Comparison of ENCODE assay signal across 24 cellular contexts in genomic region chr5:159187674-159188164, GRCh38. TPM values are rescaled to one million over a fixed set of nuclear protein-coding genes. Genes with fewer than 3 reads are reported as not detected.
A peak's percentile ranks its signal among the peaks of the same experiment; 100 is the strongest.
DNase-seq lines count a peak whose midpoint lies in the region; ATAC-seq, FAIRE-seq and TF ChIP-seq lines count a peak whose summit lies in the region.
"Had no signal": no experiment of that assay in that cellular context is flagged by ENCODE, and none has a peak within 500 bp of the region (broad histone marks: within the 10 kb centered on the region; RNA-seq: fewer than 3 reads in every experiment).

No MANE protein-coding gene starts in this region.

- CTCF ChIA-PET in A549 (lab: Yijun Ruan, JAX): interaction anchor here (0.6 to 1.7 kb wide), 5 partner anchors 8 to 144 kb away, joined by 3 to 4 read pairs (median 3); no protein-coding TSS in a partner anchor
- CTCF ChIA-PET in AG04450 (lab: Charles Lee): no interaction called here

- no peak for TF ChIP-seq EP300 in A549 (IDR thresholded peaks at IDR 0.05)
- no peak for TF ChIP-seq EP300 in tibial nerve (IDR thresholded peaks at IDR 0.05)
- no peak for TF ChIP-seq EP300 in ovary (IDR thresholded peaks at IDR 0.05)

- H3K4me2 ChIP-seq in A549: peak overlapping the region; percentile 79

- TF ChIP-seq CTCF in A549 (IDR thresholded peaks at IDR 0.05) (no peak), AG04450 (IDR thresholded peaks at IDR 0.05; ENCODE audit: low read depth, low read length) (no peak), tibial nerve (IDR thresholded peaks at IDR 0.05) (no peak), ovary (IDR thresholded peaks at IDR 0.05) (no peak)

- 95% methylated on average over 5 of the region's 5 CpGs for WGBS in A549 (ENCODE audit: missing lambda C conversion rate)
- WGBS in tibial nerve, 2 donors: 93 to 94% methylated on average over 5 of the region's 5 CpGs
- WGBS in ovary, 3 donors: 98 to 99% (median 98%) methylated on average over 5 of the region's 5 CpGs

- H3K9me3 ChIP-seq in A549: no peaks in the 10 kb centered on the region
- no peaks in the 10 kb centered on the region for H3K9me3 ChIP-seq in AG04450 (ENCODE audit: control insufficient read depth, insufficient read depth, low read length)
- no peaks in the 10 kb centered on the region for H3K9me3 ChIP-seq in tibial nerve
- H3K9me3 ChIP-seq in ovary: no peaks in the 10 kb centered on the region
- H3K9me3 ChIP-seq: BLaER1 treated with 17β-estradiol and CSF1 and Interleukin-3, amounts not matched to agents 10 nM and 100 nM; mucosa of descending colon; transverse colon had no signal

- DNase-seq in A549 (ENCODE audit: low read depth in 1 of 2, low spot score in 1 of 2) (no peak), AG04450 (ENCODE audit: low read depth, low spot score) (no peak), NOMO-1 treated with dmso at 0.1 percent for 144 hours (lab: John Stamatoyannopoulos, UW; ENCODE audit: unreplicated experiment) (peak; percentile 23), tibial nerve (ENCODE audit: low spot score in 2 of 2) (no peak), H4 (ENCODE audit: low spot score) (no peak), ovary (no peak)
- no peak for DNase-seq in stimulated activated CD4-positive, alpha-beta T cell treated with anti-CD3 and anti-CD28 coated beads, Interleukin-2, amount 100 ng/mL, for 24 hours
- DNase-seq: activated CD4-positive, alpha-beta T cell treated with anti-CD3 and anti-CD28 coated beads for 4 hours; amniotic stem cell; central memory CD4-positive, alpha-beta T cell; DMS79 treated with DMSO at 0.1 percent for 48 hours; hippocampal formation; kidney glomerular epithelial cell; NCI-H1105; NCI-H82; nucleus accumbens; Right ventricle myocardium superior; stimulated activated CD4-positive, alpha-beta T cell treated with anti-CD3 and anti-CD28 coated beads, Interleukin-4, amount 100 ng/mL, for 1 hour; stimulated activated CD8-positive, alpha-beta memory T cell treated with anti-CD3 and anti-CD28 coated beads, Interleukin-4, amount 100 ng/mL, for 48 hours; transverse colon had no signal

- H3K4me1 ChIP-seq in A549 (peaks cover 97% of the 10 kb centered on the region), tibial nerve (peaks cover 0 to 40% (median 17%) of the 10 kb centered on the region in 4 donors), ovary (ENCODE audit: insufficient read depth) (peaks cover 4% of the 10 kb centered on the region)

- H3K4me3 ChIP-seq in A549 (no peak overlapping the region), AG04450 (ENCODE audit: low read depth, low read length) (no peak overlapping the region), tibial nerve (no peak overlapping the region), ovary (no peak overlapping the region)
- H3K4me3 ChIP-seq: BLaER1 treated with 17β-estradiol and CSF1 and Interleukin-3, amounts not matched to agents 10 nM and 100 nM; mucosa of descending colon; transverse colon had no signal

- no peak for ATAC-seq in A549
- ATAC-seq in esophagus mucosa: peak; percentile 25
- ATAC-seq: mucosa of descending colon had no signal

- no peak for TF ChIP-seq POLR2A in A549 (IDR thresholded peaks at IDR 0.05; ENCODE audit: low read length)
- TF ChIP-seq POLR2A in tibial nerve (IDR thresholded peaks at IDR 0.05): no peak
- TF ChIP-seq POLR2A in ovary (IDR thresholded peaks at IDR 0.05): no peak

- intact Hi-C loops in ovary (cut with DNase I): no loop called here

- FAIRE-seq in A549 (lab: Jason Lieb, UNC): no peak
- FAIRE-seq: GM19239 had no signal

- POLR2A ChIA-PET in A549 (lab: Yijun Ruan, JAX): no interaction called here
- POLR2A ChIA-PET in AG04450 (lab: Yijun Ruan, JAX): no interaction called here

- H3K36me3 ChIP-seq in tibial nerve: peaks cover 0 to 20% (median 8%) of the 10 kb centered on the region in 3 donors
- H3K36me3 ChIP-seq in ovary: no peaks in the 10 kb centered on the region

- H3K27me3 ChIP-seq in AG04450 (ENCODE audit: control insufficient read depth, insufficient read depth, low read length) (no peaks in the 10 kb centered on the region), tibial nerve (no peaks in the 10 kb centered on the region), ovary (no peaks in the 10 kb centered on the region)
- H3K27me3 ChIP-seq: BLaER1 treated with 17β-estradiol and CSF1 and Interleukin-3, amounts not matched to agents 10 nM and 100 nM; transverse colon had no signal

- no peak for TF ChIP-seq RAD21 in A549 (conservative IDR thresholded peaks at IDR 0.05 in 1 of 2, IDR thresholded peaks at IDR 0.05 in 1 of 2)

- H3K27ac ChIP-seq in A549 (peak overlapping the region; percentile 91 to 94), AG04450 (ENCODE audit: low read depth, low read length) (peak overlapping the region; percentile 32), tibial nerve (no peak overlapping the region), ovary (no peak overlapping the region)
- H3K27ac ChIP-seq: transverse colon had no signal

TF ChIP-seq in A549, 52 proteins besides CTCF, POLR2A, EP300 and RAD21:
- TF ChIP-seq MAFK (IDR thresholded peaks at IDR 0.05; ENCODE audit: partially characterized antibody) (peak; percentile 97), NFE2L2 (conservative IDR thresholded peaks at IDR 0.05; ENCODE audit: low read length) (peak; percentile 82), TFCP2L1 (CRISPR knock-in tag; IDR thresholded peaks at IDR 0.05) (no peak), TP53 (CRISPR knock-in tag; IDR thresholded peaks at IDR 0.05) (no peak)

RNA-seq across cellular contexts. Expression of gene RNF145, which starts 21.6 kb away (rescaled TPM):
- polyA plus RNA-seq in A549 (2011; rRNA removed) (122 and 147 TPM in 2 replicates), A549 (2017; fragmentation: RNase III; extraction: RNeasy Plus Mini Kit Qiagen cat#74134 plus additional on column Dnase treatment) (120 to 146 TPM (median 137 TPM) in 3 replicates), AG04450 (2011; rRNA removed) (66.3 and 80.2 TPM in 2 replicates), ovary (10 to 100 TPM; 39.0 to 62.6 TPM)
- polyA plus RNA-seq in A549 (2012; cell fraction: cytosol; rRNA removed): 38.4 and 45.0 TPM in 2 replicates
- 20.9 and 43.9 TPM in 2 replicates for polyA plus RNA-seq in A549 (2012; cell fraction: nucleus; rRNA removed)
- 82.2 and 83.3 TPM in 2 replicates for polyA minus RNA-seq in A549 (2011; rRNA and poly(A)+ RNA removed)
- 42.8 and 56.3 TPM in 2 replicates for polyA minus RNA-seq in AG04450 (2011; rRNA and poly(A)+ RNA removed)
- total RNA-seq in esophagus mucosa (111 TPM), tibial nerve (10 to 100 TPM; 40.2 to 65.1 (median 50.4) TPM), ovary (10 to 100 TPM; 42.0 to 66.4 (median 53.4) TPM)
- 18.3 and 37.2 TPM in 2 replicates for total RNA-seq in H4 (2014; rRNA removed; shearing (Covaris generic))

Comparison
In these comparisons a context has a peak if more than half of its experiments do, and no peak if none do; other contexts are left out.
1. H3K27ac ChIP-seq: peak in A549 (2 of 2) and AG04450 (single experiment); none in tibial nerve (0 of 4) and ovary (0 of 2).